ENCODE assay signal across 27 cellular contexts in the genomic region with DNA sequence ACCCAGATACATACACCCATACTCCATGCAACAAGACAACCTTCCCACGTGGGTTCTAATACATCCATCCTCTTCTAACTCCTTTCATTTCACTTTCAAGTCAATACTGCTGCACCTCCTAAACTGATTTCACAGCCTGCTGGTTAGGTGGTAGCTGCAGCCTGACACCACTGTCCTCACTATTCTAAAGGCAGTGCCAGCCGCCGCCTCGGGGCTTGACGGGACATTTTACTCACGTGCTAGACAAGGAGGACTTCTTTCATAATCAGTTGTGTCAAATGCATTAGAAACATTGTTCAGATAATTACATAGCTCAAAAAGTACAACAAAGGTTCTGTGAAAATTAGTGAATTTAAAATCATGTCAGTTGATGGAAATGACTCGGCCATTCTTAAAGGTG. TPM values are rescaled to one million over a fixed set of nuclear protein-coding genes. Genes with fewer than 3 reads are reported as not detected.
DNase-seq lines count a peak whose midpoint lies in the region; ATAC-seq and TF ChIP-seq lines count a peak whose summit lies in the region.
"Had no signal": no experiment of that assay in that cellular context is flagged by ENCODE, and none has a peak within 500 bp of the region (broad histone marks: within the 10 kb centered on the region; RNA-seq: fewer than 3 reads in every experiment).

No MANE protein-coding gene starts in this region.

- H3K4me3 ChIP-seq in right atrium auricular region (no peak overlapping the region), aorta (ENCODE audit: low read length in 2 of 2) (no peak overlapping the region)
- H3K4me3 ChIP-seq: GM23248, HAP-1 had no signal

- peak; percentile 4 for DNase-seq in left cardiac atrium
- DNase-seq in right atrium auricular region (ENCODE audit: low spot score): no peak
- peak; percentile 28 for DNase-seq in posterior vena cava (ENCODE audit: low spot score)
- peak; percentile 24 to 32 for DNase-seq in aorta
- DNase-seq in putamen (ENCODE audit: low spot score): no peak
- no peak for DNase-seq in OCI-M1 (lab: John Stamatoyannopoulos, UW)
- DNase-seq: ACHN; Calu3; CD8-positive, alpha-beta memory T cell; DMS153; GM23248; IMR-90; NCI-H1092 treated with DMSO at 0.1 percent for 48 hours; NCI-H1436 treated with DMSO at 0.1 percent for 48 hours; NCI-H1930; NCI-H226; NCI-H510A treated with DMSO at 0.1 percent for 48 hours; NCI-H82; SHP77 had no signal

- peaks cover 9% of the 10 kb centered on the region for H3K27me3 Mint-ChIP-seq in brain

- H3K27ac ChIP-seq in right atrium auricular region (no peak overlapping the region), aorta (ENCODE audit: low read depth in 1 of 2, low read length in 2 of 2) (no peak overlapping the region)
- H3K27ac ChIP-seq: C4-2B, GM23248, KMS-11 had no signal

- H3K36me3 Mint-ChIP-seq in brain: no peaks in the 10 kb centered on the region
- H3K36me3 Mint-ChIP-seq: CD8-positive, alpha-beta memory T cell had no signal

- H3K27me3 ChIP-seq in right atrium auricular region (no peaks in the 10 kb centered on the region), aorta (ENCODE audit: control insufficient read depth in 1 of 2, insufficient read depth in 2 of 2, low read length in 1 of 2) (no peaks in the 10 kb centered on the region)

- peak overlapping the region in 3 of 5 experiments; percentile 20 to 68 (median 48) for H3K27ac Mint-ChIP-seq in brain

- H3K4me1 ChIP-seq in right atrium auricular region: peaks cover 0 to 7% of the 10 kb centered on the region in 2 donors
- no peaks in the 10 kb centered on the region for H3K4me1 ChIP-seq in aorta (ENCODE audit: control insufficient read depth in 1 of 2, insufficient read depth in 2 of 2, low read length in 2 of 2)
- H3K4me1 ChIP-seq: HAP-1 had no signal

- H3K9me3 Mint-ChIP-seq in brain: no peaks in the 10 kb centered on the region
- H3K9me3 Mint-ChIP-seq: CD8-positive, alpha-beta memory T cell had no signal

- no peak for TF ChIP-seq CTCF in right atrium auricular region (IDR thresholded peaks at IDR 0.05)
- TF ChIP-seq CTCF in brain (conservative IDR thresholded peaks at IDR 0.05): no peak

- no peaks in the 10 kb centered on the region for H3K9me3 ChIP-seq in right atrium auricular region
- H3K9me3 ChIP-seq in aorta (ENCODE audit: control insufficient read depth, low read length): no peaks in the 10 kb centered on the region
- H3K9me3 ChIP-seq: HAP-1 had no signal

- WGBS in aorta, 2 donors: 78 to 80% methylated on average over 7 of the region's 7 CpGs

- ATAC-seq in left cardiac atrium (no peak), aorta (ENCODE audit: low FRiP score) (no peak), GM21390 (IDR thresholded peaks at IDR 0.05; ENCODE audit: unreplicated experiment) (no peak)

- peaks cover 29% of the 10 kb centered on the region for H3K4me1 Mint-ChIP-seq in brain
- H3K4me1 Mint-ChIP-seq: CD8-positive, alpha-beta memory T cell had no signal

- intact Hi-C loops in left cardiac atrium (cut with DNase I): no loop called here
- intact Hi-C loops in posterior vena cava (cut with DNase I): no loop called here
- intact Hi-C loops in aorta (cut with DNase I): no loop called here

- H3K4me3 Mint-ChIP-seq in brain: no peak overlapping the region
- H3K4me3 Mint-ChIP-seq: CD8-positive, alpha-beta memory T cell had no signal

- H3K36me3 ChIP-seq in right atrium auricular region: no peaks in the 10 kb centered on the region
- H3K36me3 ChIP-seq in aorta (ENCODE audit: control insufficient read depth in 1 of 2, insufficient read depth in 2 of 2, low read length in 1 of 2): no peaks in the 10 kb centered on the region
- H3K36me3 ChIP-seq: HAP-1 had no signal

RNA-seq across cellular contexts. Expression of a gene that starts 6.3 kb away (rescaled TPM):
- total RNA-seq in left cardiac atrium (not detected), right atrium auricular region (not detected), posterior vena cava (not detected), aorta (not detected)
- polyA plus RNA-seq in brain (ENCODE audit: insufficient read depth, low read depth, low replicate concordance) (0.10 TPM), aorta (not detected)
- total RNA-seq: Calu3; CD8-positive, alpha-beta memory T cell; G401; GM23248; IMR-90 had no signal
- polyA plus RNA-seq: CD8-positive, alpha-beta memory T cell; GM23248; IMR-90 had no signal

RNA-seq across cellular contexts. Expression of a gene that starts 12.7 kb away (rescaled TPM):
- total RNA-seq in left cardiac atrium: under 1 TPM; 0.60 to 0.74 TPM
- total RNA-seq in right atrium auricular region: under 1 TPM in 1 of 2 donors, not detected in 1; 0.90 TPM
- 0.48 TPM for polyA plus RNA-seq in brain (ENCODE audit: insufficient read depth, low read depth, low replicate concordance)
- under 1 TPM; 0.86 to 0.88 TPM for total RNA-seq in posterior vena cava
- total RNA-seq in aorta: under 1 TPM; 0.33 to 0.55 TPM
- not detected for polyA plus RNA-seq in aorta
- total RNA-seq: GM23248, HT1080, IMR-90, OCI-LY7 had no signal
- polyA plus RNA-seq: CD8-positive, alpha-beta memory T cell; IMR-90 had no signal

RNA-seq across cellular contexts. Expression of a gene that starts 35.6 kb away (rescaled TPM):
- 10 to 100 TPM; 15.7 to 20.7 TPM for total RNA-seq in left cardiac atrium
- total RNA-seq in right atrium auricular region: 10 to 100 TPM; 18.9 to 25.5 TPM
- 30.8 TPM for polyA plus RNA-seq in brain (ENCODE audit: insufficient read depth, low read depth, low replicate concordance)
- 10 to 100 TPM; 26.8 to 26.9 TPM for total RNA-seq in posterior vena cava
- total RNA-seq in aorta: 10 to 100 TPM; 35.7 to 37.5 TPM
- polyA plus RNA-seq in aorta: 10 to 100 TPM in 1 of 2 donors, 1 to 10 TPM in 1; 4.4 to 15.9 TPM

RNA-seq across cellular contexts. Expression of a gene that starts 47.4 kb away (rescaled TPM):
- not detected for total RNA-seq in left cardiac atrium
- total RNA-seq in right atrium auricular region: not detected
- polyA plus RNA-seq in brain (ENCODE audit: insufficient read depth, low read depth, low replicate concordance): not detected
- not detected for total RNA-seq in posterior vena cava
- total RNA-seq in aorta: not detected
- polyA plus RNA-seq in aorta: not detected
- total RNA-seq: Calu3; CD8-positive, alpha-beta memory T cell; G401; GM23248; HT1080; IMR-90; OCI-LY7 had no signal
- polyA plus RNA-seq: CD8-positive, alpha-beta memory T cell; GM23248; IMR-90 had no signal

Comparison
In these comparisons a context has a peak if more than half of its experiments do, and no peak if none do; other contexts are left out.
1. DNase-seq: peak in left cardiac atrium (single experiment), posterior vena cava (single experiment) and aorta (2 of 2); none in right atrium auricular region (single experiment), putamen (single experiment) and OCI-M1 (single experiment).